Comparison of ENCODE assay signal across 33 cellular contexts in genomic region chr3:78999139-78999538, GRCh38.
"Had no signal": no experiment of that assay in that cellular context is flagged by ENCODE, and none has a peak within 500 bp of the region (broad histone marks: within the 10 kb centered on the region; RNA-seq: fewer than 3 reads in every experiment).

No MANE protein-coding gene starts in this region.

- H3K27ac ChIP-seq: adrenal gland, ascending aorta, body of pancreas, brain microvascular endothelial cell, breast epithelium, cardiac muscle cell had no signal

- H3K36me3 ChIP-seq: adrenal gland, ascending aorta, brain microvascular endothelial cell, breast epithelium, cardiac muscle cell had no signal

- H3K4me3 ChIP-seq: adrenal gland, ascending aorta, body of pancreas, breast epithelium, cardiac muscle cell had no signal

- H3K27me3 ChIP-seq: adrenal gland, ascending aorta, body of pancreas, brain microvascular endothelial cell, breast epithelium, cardiac muscle cell had no signal

- H3K4me1 ChIP-seq: ascending aorta, body of pancreas, breast epithelium had no signal

- DNase-seq: activated effector memory CD4-positive, alpha-beta T cell treated with anti-CD3 and anti-CD28 coated beads, Interleukin-2, amount 50 U/mL, for 16 hours; activated effector memory CD4-positive, alpha-beta T cell treated with Interleukin-2 at 50 U/mL for 16 hours; activated gamma-delta T cell; activated gamma-delta T cell treated with Interleukin-2 at 50 U/mL for 16 hours; activated naive CD4-positive, alpha-beta T cell; activated naive CD4-positive, alpha-beta T cell treated with anti-CD3 and anti-CD28 coated beads for 36 hours; activated naive CD4-positive, alpha-beta T cell treated with anti-CD3 and anti-CD28 coated beads, Interleukin-2, amount 10 ng/mL, durations not matched to agents 7 days and 5 days; activated naive CD4-positive, alpha-beta T cell treated with anti-CD3 and anti-CD28 coated beads, Interleukin-2, amount 50 U/mL, for 16 hours; activated naive CD4-positive, alpha-beta T cell treated with Interleukin-2 at 50 U/mL for 16 hours; activated naive CD8-positive, alpha-beta T cell treated with anti-CD3 and anti-CD28 coated beads for 36 hours; activated naive CD8-positive, alpha-beta T cell treated with anti-CD3 and anti-CD28 coated beads, Interleukin-2, amount 10 ng/mL, durations not matched to agents 7 days and 5 days; activated naive CD8-positive, alpha-beta T cell treated with anti-CD3 and anti-CD28 coated beads, Interleukin-2, amount 50 U/mL, for 24 hours; activated T-cell treated with anti-CD3 and anti-CD28 coated beads, Interleukin-2, amount 50 U/mL, for 24 hours; activated T-cell treated with anti-CD3 and anti-CD28 coated beads, Interleukin-2, amount 50 U/mL, for 4 hours; activated T-cell treated with anti-CD3 and anti-CD28 coated beads, Interleukin-2, amount 50 U/mL, for 48 hours; activated T-cell treated with anti-CD3 and anti-CD28 coated beads, Interleukin-2, amount 50 U/mL, for 72 hours; adrenal gland; amniotic stem cell; amygdala; anterior cingulate cortex; aorta; body of pancreas; brain microvascular endothelial cell; caudate nucleus; central memory CD4-positive, alpha-beta T cell; cerebellar nuclear complex had no signal

- FAIRE-seq: astrocyte, bronchial epithelial cell had no signal

- ATAC-seq: activated naive CD4-positive, alpha-beta T cell treated with anti-CD3 and anti-CD28 coated beads, Interleukin-2, amount 50 U/mL, for 72 hours; activated naive CD8-positive, alpha-beta T cell treated with anti-CD3 and anti-CD28 coated beads, Interleukin-2, amount 50 U/mL, for 24 hours; activated T-cell treated with anti-CD3 and anti-CD28 coated beads, Interleukin-2, amount 50 U/mL, for 4 hours; activated T-cell treated with anti-CD3 and anti-CD28 coated beads, Interleukin-2, amount 50 U/mL, for 72 hours; activated T-helper 17 cell treated with anti-CD3 and anti-CD28 coated beads, Interleukin-2, amount 50 U/mL, for 72 hours; body of pancreas had no signal

- H3K9me3 ChIP-seq: adrenal gland, ascending aorta, body of pancreas had no signal
